In genomic region chr20:25223179-25223661, GRCh38 we compare ENCODE assay signal across 1 cellular context.
TF ChIP-seq lines count a peak whose summit lies in the region.

No MANE protein-coding gene starts in this region.

TF ChIP-seq in HepG2, 621 proteins besides CTCF, POLR2A, EP300 and RAD21 (continued from another document and continues in another):
- TF ChIP-seq ZNF407 (CRISPR knock-in tag; IDR thresholded peaks at IDR 0.05; ENCODE audit: not compliant biosample characterization) (no peak), XRCC5 (optimal IDR thresholded peaks at IDR 0.05; ENCODE audit: low read length) (peak; percentile 91), ATF3 (CRISPR knock-in tag; IDR thresholded peaks at IDR 0.05) (peak; percentile 15; the same call in 1 of the 2 replicates), ZNF256 (CRISPR knock-in tag; conservative IDR thresholded peaks at IDR 0.05) (no peak), TP53 (CRISPR knock-in tag; conservative IDR thresholded peaks at IDR 0.05) (no peak), CEBPG (CRISPR knock-in tag; IDR thresholded peaks at IDR 0.05) (0 out of 2 replicates have a peak, but pooled peaks have one; percentile 21), PREB (CRISPR knock-in tag; IDR thresholded peaks at IDR 0.05) (no peak), ZGPAT (CRISPR knock-in tag; IDR thresholded peaks at IDR 0.05) (no peak), SMC3 (IDR thresholded peaks at IDR 0.05; ENCODE audit: low read length) (peak; percentile 50), TGIF2 (CRISPR knock-in tag; IDR thresholded peaks at IDR 0.05) (no peak), ZNF720 (CRISPR knock-in tag; IDR thresholded peaks at IDR 0.05) (no peak), RXRA (CRISPR knock-in tag; IDR thresholded peaks at IDR 0.05) (peak; percentile 82; the same call in 1 of the 2 replicates), DMAP1 (CRISPR knock-in tag; IDR thresholded peaks at IDR 0.05) (no peak), TCF7 (IDR thresholded peaks at IDR 0.05; ENCODE audit: low read depth) (no peak), ZBTB46 (CRISPR knock-in tag; IDR thresholded peaks at IDR 0.05; ENCODE audit: borderline replicate concordance) (no peak), BORCS8-MEF2B (CRISPR knock-in tag; IDR thresholded peaks at IDR 0.05) (peak; percentile 52; the same call in 1 of the 2 replicates), HMGXB4 (CRISPR knock-in tag; IDR thresholded peaks at IDR 0.05; ENCODE audit: borderline replicate concordance in 1 of 2, low read depth in 1 of 2) (peak in 1 of 2 experiments; percentile 53; a peak in 1 of 4 replicates), DR1 (CRISPR knock-in tag; IDR thresholded peaks at IDR 0.05) (no peak), ZNF674 (CRISPR knock-in tag; IDR thresholded peaks at IDR 0.05; ENCODE audit: low read depth) (no peak), AKAP8 (CRISPR knock-in tag; IDR thresholded peaks at IDR 0.05) (no peak), DNMT3B (CRISPR knock-in tag; conservative IDR thresholded peaks at IDR 0.05) (no peak), ZNF264 (CRISPR knock-in tag; IDR thresholded peaks at IDR 0.05) (peak; percentile 63; the same call in 1 of the 2 replicates), ZNF772 (CRISPR knock-in tag; IDR thresholded peaks at IDR 0.05) (no peak), ZNF614 (CRISPR knock-in tag; IDR thresholded peaks at IDR 0.05; ENCODE audit: borderline replicate concordance) (peak; percentile 40; the same call in 1 of the 2 replicates), SKI (IDR thresholded peaks at IDR 0.05; ENCODE audit: partially characterized antibody) (no peak), ZFP36L1 (CRISPR knock-in tag; IDR thresholded peaks at IDR 0.05) (0 out of 2 replicates have a peak, but pooled peaks have one; percentile 11), CC2D1A (CRISPR knock-in tag; IDR thresholded peaks at IDR 0.05) (no peak), ZNF740 (CRISPR knock-in tag; IDR thresholded peaks at IDR 0.05) (0 out of 2 replicates have a peak, but pooled peaks have one; percentile 32), MYPOP (CRISPR knock-in tag; IDR thresholded peaks at IDR 0.05) (no peak), ZNF792 (CRISPR knock-in tag; IDR thresholded peaks at IDR 0.05) (0 out of 2 replicates have a peak, but pooled peaks have one; percentile 32), FUBP1 (CRISPR knock-in tag; IDR thresholded peaks at IDR 0.05; ENCODE audit: borderline replicate concordance) (no peak), ZNF574 (CRISPR knock-in tag; IDR thresholded peaks at IDR 0.05) (peak; percentile 51; the same call in 1 of the 2 replicates)
